1 cellular context compared by ENCODE assay signal in the genomic region with DNA sequence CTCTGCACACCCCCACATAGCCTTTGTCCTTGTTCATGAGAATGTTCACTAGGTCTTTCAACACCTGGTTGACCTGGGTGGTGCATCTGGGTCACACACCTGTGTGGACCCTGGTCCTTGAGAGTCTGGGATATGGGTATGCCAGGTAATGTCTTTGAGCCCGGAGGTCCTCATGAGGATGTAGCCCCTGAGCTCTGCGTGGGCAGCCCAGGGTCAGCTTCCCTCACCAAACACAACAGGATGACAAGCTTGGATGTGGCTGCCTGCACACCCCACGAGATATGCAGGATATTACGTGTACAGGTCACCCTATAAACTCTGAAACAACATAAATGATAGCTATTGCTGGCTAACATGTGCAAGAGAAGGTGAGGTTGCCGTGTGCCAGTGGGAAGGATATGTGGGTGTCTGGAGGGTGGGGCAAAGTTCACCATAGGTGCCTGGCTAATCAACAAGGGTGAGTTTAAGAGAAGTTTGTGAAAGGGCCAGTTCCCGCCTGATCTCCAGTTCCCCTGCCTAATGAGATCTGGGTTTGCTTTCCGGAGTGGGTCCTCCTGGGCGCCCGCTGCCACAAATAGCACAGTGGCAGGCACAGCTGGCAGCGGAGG.
A peak's percentile ranks its signal among the peaks of the same experiment; 100 is the strongest.
TF ChIP-seq lines count a peak whose summit lies in the region.

No MANE protein-coding gene starts in this region.

TF ChIP-seq in HepG2, 621 proteins besides CTCF, POLR2A, EP300 and RAD21 (continued from another document):
- no peak for TF ChIP-seq PRDM4 (CRISPR knock-in tag; IDR thresholded peaks at IDR 0.05; ENCODE audit: borderline replicate concordance)
- TF ChIP-seq GATAD2A (CRISPR knock-in tag; IDR thresholded peaks at IDR 0.05) = 0 out of 2 replicates have a peak, but pooled peaks have one; percentile 12
- peak; percentile 24 for TF ChIP-seq XRCC5 (optimal IDR thresholded peaks at IDR 0.05; ENCODE audit: low read length)
- TF ChIP-seq, protein P1, sequence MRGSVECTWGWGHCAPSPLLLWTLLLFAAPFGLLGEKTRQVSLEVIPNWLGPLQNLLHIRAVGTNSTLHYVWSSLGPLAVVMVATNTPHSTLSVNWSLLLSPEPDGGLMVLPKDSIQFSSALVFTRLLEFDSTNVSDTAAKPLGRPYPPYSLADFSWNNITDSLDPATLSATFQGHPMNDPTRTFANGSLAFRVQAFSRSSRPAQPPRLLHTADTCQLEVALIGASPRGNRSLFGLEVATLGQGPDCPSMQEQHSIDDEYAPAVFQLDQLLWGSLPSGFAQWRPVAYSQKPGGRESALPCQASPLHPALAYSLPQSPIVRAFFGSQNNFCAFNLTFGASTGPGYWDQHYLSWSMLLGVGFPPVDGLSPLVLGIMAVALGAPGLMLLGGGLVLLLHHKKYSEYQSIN (CRISPR knock-in tag; IDR thresholded peaks at IDR 0.05; ENCODE audit: borderline replicate concordance) = no peak
- TF ChIP-seq MED1 (CRISPR knock-in tag; IDR thresholded peaks at IDR 0.05) = no peak
- TF ChIP-seq SAP130 (CRISPR knock-in tag; IDR thresholded peaks at IDR 0.05; ENCODE audit: low read depth) = 0 out of 2 replicates have a peak, but pooled peaks have one; percentile 6
- peak; percentile 6; the same call in 1 of the 2 replicates for TF ChIP-seq HNF1B (CRISPR knock-in tag; IDR thresholded peaks at IDR 0.05)
- TF ChIP-seq ARHGAP35 (CRISPR knock-in tag; IDR thresholded peaks at IDR 0.05; ENCODE audit: borderline replicate concordance) = no peak
- TF ChIP-seq NFATC3 (CRISPR knock-in tag; IDR thresholded peaks at IDR 0.05) = no peak
- TF ChIP-seq SPEN (CRISPR knock-in tag; IDR thresholded peaks at IDR 0.05; ENCODE audit: low read depth) = 0 out of 2 replicates have a peak, but pooled peaks have one; percentile 14
- peak; percentile 43; the same call in 1 of the 2 replicates for TF ChIP-seq ZNF782 (CRISPR knock-in tag; IDR thresholded peaks at IDR 0.05; ENCODE audit: borderline replicate concordance)
- TF ChIP-seq ZNF629 (CRISPR knock-in tag; conservative IDR thresholded peaks at IDR 0.05) = peak; percentile 93
- TF ChIP-seq FIP1L1 (IDR thresholded peaks at IDR 0.05; ENCODE audit: borderline replicate concordance, insufficient read depth, low read depth, low read length) = no peak
- peak; percentile 32; the same call in 1 of the 2 replicates for TF ChIP-seq HIVEP1 (CRISPR knock-in tag; IDR thresholded peaks at IDR 0.05)
- no peak for TF ChIP-seq SP5 (CRISPR knock-in tag; IDR thresholded peaks at IDR 0.05; ENCODE audit: borderline replicate concordance, low read depth)
- TF ChIP-seq ZEB1 (IDR thresholded peaks at IDR 0.05; ENCODE audit: insufficient replicate concordance, low read depth) = peak; percentile 69
- peak; percentile 45; the same call in 1 of the 2 replicates for TF ChIP-seq HNF4A (CRISPR knock-in tag; IDR thresholded peaks at IDR 0.05)
- TF ChIP-seq ZNF788 (CRISPR knock-in tag; IDR thresholded peaks at IDR 0.05; ENCODE audit: borderline replicate concordance) = peak; percentile 16; the same call in 1 of the 2 replicates
- TF ChIP-seq TEAD3 (CRISPR knock-in tag; optimal IDR thresholded peaks at IDR 0.05; ENCODE audit: borderline replicate concordance) = peak; percentile 6
- TF ChIP-seq ZMYM3 (CRISPR knock-in tag; IDR thresholded peaks at IDR 0.05) = peak; percentile 41; the same call in 1 of the 2 replicates
- 0 out of 2 replicates have a peak, but pooled peaks have one; percentile 50 for TF ChIP-seq MEIS1 (CRISPR knock-in tag; IDR thresholded peaks at IDR 0.05; ENCODE audit: borderline replicate concordance)
- TF ChIP-seq RFX1 (IDR thresholded peaks at IDR 0.05) = no peak
- TF ChIP-seq NR2F6 (IDR thresholded peaks at IDR 0.05) = peak; percentile 28; the same call in 1 of the 2 replicates
- TF ChIP-seq NR2F6 (CRISPR knock-in tag; IDR thresholded peaks at IDR 0.05) = peak; percentile 37; the same call in 1 of the 2 replicates
- TF ChIP-seq ZNF383 (CRISPR knock-in tag; IDR thresholded peaks at IDR 0.05; ENCODE audit: borderline replicate concordance) = 0 out of 2 replicates have a peak, but pooled peaks have one; percentile 25
- no peak for TF ChIP-seq ZIK1 (CRISPR knock-in tag; IDR thresholded peaks at IDR 0.05; ENCODE audit: borderline replicate concordance, low read depth)
- TF ChIP-seq FOXC1 (CRISPR knock-in tag; IDR thresholded peaks at IDR 0.05; ENCODE audit: borderline replicate concordance) = 0 out of 2 replicates have a peak, but pooled peaks have one; percentile 37
- TF ChIP-seq SYNCRIP (IDR thresholded peaks at IDR 0.05; ENCODE audit: insufficient read depth, low read depth, low read length) = no peak
- TF ChIP-seq RBM22 (optimal IDR thresholded peaks at IDR 0.05; ENCODE audit: low read length) = no peak
- TF ChIP-seq, protein P2, sequence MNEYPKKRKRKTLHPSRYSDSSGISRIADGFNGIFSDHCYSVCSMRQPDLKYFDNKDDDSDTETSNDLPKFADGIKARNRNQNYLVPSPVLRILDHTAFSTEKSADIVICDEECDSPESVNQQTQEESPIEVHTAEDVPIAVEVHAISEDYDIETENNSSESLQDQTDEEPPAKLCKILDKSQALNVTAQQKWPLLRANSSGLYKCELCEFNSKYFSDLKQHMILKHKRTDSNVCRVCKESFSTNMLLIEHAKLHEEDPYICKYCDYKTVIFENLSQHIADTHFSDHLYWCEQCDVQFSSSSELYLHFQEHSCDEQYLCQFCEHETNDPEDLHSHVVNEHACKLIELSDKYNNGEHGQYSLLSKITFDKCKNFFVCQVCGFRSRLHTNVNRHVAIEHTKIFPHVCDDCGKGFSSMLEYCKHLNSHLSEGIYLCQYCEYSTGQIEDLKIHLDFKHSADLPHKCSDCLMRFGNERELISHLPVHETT (CRISPR knock-in tag; conservative IDR thresholded peaks at IDR 0.05) = 0 out of 2 replicates have a peak, but pooled peaks have one; percentile 23
- 0 out of 4 replicates have a peak, but pooled peaks of 1 of the 2 experiments have one; percentile 13 for TF ChIP-seq KLF16 (CRISPR knock-in tag; IDR thresholded peaks at IDR 0.05)
- TF ChIP-seq ZZZ3 (CRISPR knock-in tag; IDR thresholded peaks at IDR 0.05; ENCODE audit: borderline replicate concordance) = 0 out of 2 replicates have a peak, but pooled peaks have one; percentile 49
- TF ChIP-seq ZNF207 (IDR thresholded peaks at IDR 0.05; ENCODE audit: borderline replicate concordance) = no peak
- TF ChIP-seq MAX (IDR thresholded peaks at IDR 0.05) = 0 out of 2 replicates have a peak, but pooled peaks have one; percentile 8
- 0 out of 2 replicates have a peak, but pooled peaks have one; percentile 7 for TF ChIP-seq NFYB (CRISPR knock-in tag; IDR thresholded peaks at IDR 0.05)
